2 cellular contexts compared by ENCODE assay signal in genomic region chr4:86942185-86942666, GRCh38.
TF ChIP-seq lines count a peak whose summit lies in the region.

No MANE protein-coding gene starts in this region.

TF ChIP-seq in IMR-90, 13 proteins besides CTCF, POLR2A, EP300 and RAD21:
- no peak for TF ChIP-seq MAZ (IDR thresholded peaks at IDR 0.05; ENCODE audit: borderline replicate concordance, low read depth, low read length)
- no peak for TF ChIP-seq RFX5 (IDR thresholded peaks at IDR 0.05; ENCODE audit: low read depth, low read length)
- TF ChIP-seq SMC3 (IDR thresholded peaks at IDR 0.05; ENCODE audit: low read depth, low read length) = no peak
- TF ChIP-seq MAFK (IDR thresholded peaks at IDR 0.05; ENCODE audit: low read depth, low read length) = no peak
- TF ChIP-seq BHLHE40 (IDR thresholded peaks at IDR 0.05; ENCODE audit: low read depth, low read length) = peak; percentile 66
- no peak for TF ChIP-seq MXI1 (IDR thresholded peaks at IDR 0.05; ENCODE audit: borderline replicate concordance, low read depth, low read length)
- peak; percentile 33; the same call in 1 of the 2 replicates for TF ChIP-seq CEBPB (IDR thresholded peaks at IDR 0.05; ENCODE audit: low read depth, low read length)
- TF ChIP-seq CHD1 (IDR thresholded peaks at IDR 0.05; ENCODE audit: low read depth, low read length) = no peak
- TF ChIP-seq NFE2L2 (IDR thresholded peaks at IDR 0.05; ENCODE audit: low read depth, low read length) = no peak
- TF ChIP-seq FOS (IDR thresholded peaks at IDR 0.05; ENCODE audit: low read depth, low read length) = peak; percentile 98
- TF ChIP-seq USF2 (IDR thresholded peaks at IDR 0.05; ENCODE audit: low read depth, low read length) = no peak
- no peak for TF ChIP-seq ELK1 (IDR thresholded peaks at IDR 0.05; ENCODE audit: borderline replicate concordance, low read depth, low read length)
- TF ChIP-seq RCOR1 (IDR thresholded peaks at IDR 0.05; ENCODE audit: insufficient replicate concordance, low read length) = no peak

TF ChIP-seq in liver, 16 proteins besides CTCF, POLR2A, EP300 and RAD21:
- no peak for TF ChIP-seq FOXA2 (IDR thresholded peaks at IDR 0.05)
- TF ChIP-seq HNF4A (conservative IDR thresholded peaks at IDR 0.05) = peak; percentile 54 to 69
- peak; percentile 16 to 49 for TF ChIP-seq JUND (IDR thresholded peaks at IDR 0.05)
- peak in 1 of 2 donors; percentile 5 for TF ChIP-seq RXRA (IDR thresholded peaks at IDR 0.05)
